In the genomic region with DNA sequence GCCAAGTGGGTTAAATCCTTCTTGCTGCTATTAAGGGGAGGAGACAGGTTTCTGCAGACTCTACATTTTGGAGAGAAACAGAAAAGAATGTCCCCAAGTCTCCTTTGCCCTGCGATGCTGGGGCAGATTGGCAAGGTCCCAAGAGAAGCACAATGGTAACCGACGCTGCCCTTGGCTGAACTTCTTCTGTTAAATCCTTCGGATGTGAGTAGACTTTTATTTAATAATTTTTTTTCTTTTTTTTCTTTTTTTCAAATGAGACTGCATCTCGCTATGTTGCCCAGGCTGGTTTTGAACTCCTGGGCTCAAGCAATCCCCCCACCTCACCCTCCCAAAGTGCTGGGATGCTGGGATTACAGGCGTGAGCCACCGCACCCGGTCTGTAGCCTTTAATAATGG, we compare ENCODE assay signal across 8 cellular contexts. TPM values are rescaled to one million over a fixed set of nuclear protein-coding genes. Genes with fewer than 3 reads are reported as not detected.
A peak's percentile ranks its signal among the peaks of the same experiment; 100 is the strongest.
DNase-seq lines count a peak whose midpoint lies in the region; ATAC-seq and TF ChIP-seq lines count a peak whose summit lies in the region.

No MANE protein-coding gene starts in this region.

- DNase-seq in activated T-cell treated with anti-CD3 and anti-CD28 coated beads, Interleukin-2, amount 50 U/mL, for 4 hours, result no peak
- DNase-seq in activated T-cell treated with anti-CD3 and anti-CD28 coated beads, Interleukin-2, amount 50 U/mL, for 48 hours, result no peak
- DNase-seq in WTC11 (ENCODE audit: low spot score) (no peak), superior temporal gyrus (ENCODE audit: extremely low spot score) (peak; percentile 59), NCI-H226 (no peak)

- peaks cover 3% of the 10 kb centered on the region for H3K9me3 ChIP-seq in iPS-18a (ENCODE audit: control insufficient read depth, low read depth, low read length)

- POLR2A ChIA-PET in WTC11 (lab: Charles Lee), result interaction anchor here (1.3 kb wide), 1 partner anchor 20 kb away, joined by 7 read pairs; a partner anchor contains a TSS

- peak overlapping the region; percentile 90 for H3K4me3 ChIP-seq in iPS-18a (ENCODE audit: low read length)

- no peak for TF ChIP-seq CTCF in WTC11 (IDR thresholded peaks at IDR 0.05)

- no peaks in the 10 kb centered on the region for H3K9me3 Mint-ChIP-seq in activated T-cell treated with anti-CD3 and anti-CD28 coated beads, Interleukin-2, amount 50 U/mL, for 4 hours
- peaks cover 28% of the 10 kb centered on the region for H3K9me3 Mint-ChIP-seq in WTC11

- CTCF ChIA-PET in WTC11 (lab: Charles Lee), result interaction anchor here (1.1 to 3.6 kb wide), 6 partner anchors 9 to 71 kb away, joined by 3 to 48 read pairs (median 6); a partner anchor contains a TSS

- no peak overlapping the region for H3K9ac ChIP-seq in iPS-18a (ENCODE audit: low read length)

- H3K4me3 Mint-ChIP-seq in activated T-cell treated with anti-CD3 and anti-CD28 coated beads, Interleukin-2, amount 50 U/mL, for 4 hours, result peak overlapping the region; percentile 74
- peak overlapping the region; percentile 99 for H3K4me3 Mint-ChIP-seq in WTC11

- no peak overlapping the region for H3K27ac ChIP-seq in iPS-18a (ENCODE audit: low read length)

- peaks cover 5% of the 10 kb centered on the region for H3K4me1 ChIP-seq in iPS-18a (ENCODE audit: control insufficient read depth, low read depth, low read length)

- H3K27ac Mint-ChIP-seq in WTC11, result no peak overlapping the region

- H3K27me3 Mint-ChIP-seq in activated T-cell treated with anti-CD3 and anti-CD28 coated beads, Interleukin-2, amount 50 U/mL, for 4 hours (ENCODE audit: low read depth), result peaks cover 2% of the 10 kb centered on the region
- peaks cover 27% of the 10 kb centered on the region for H3K27me3 Mint-ChIP-seq in WTC11 (ENCODE audit: low read depth)

- H3K4me1 Mint-ChIP-seq in activated T-cell treated with anti-CD3 and anti-CD28 coated beads, Interleukin-2, amount 50 U/mL, for 4 hours (ENCODE audit: low read depth), result peaks cover 44% of the 10 kb centered on the region
- peaks cover 26% of the 10 kb centered on the region for H3K4me1 Mint-ChIP-seq in WTC11

- H3K36me3 ChIP-seq in iPS-18a (ENCODE audit: control insufficient read depth, low read depth, low read length), result peaks cover 5% of the 10 kb centered on the region

- no peaks in the 10 kb centered on the region for H3K36me3 Mint-ChIP-seq in activated T-cell treated with anti-CD3 and anti-CD28 coated beads, Interleukin-2, amount 50 U/mL, for 4 hours (ENCODE audit: insufficient read depth)
- H3K36me3 Mint-ChIP-seq in WTC11, result peaks cover 20% of the 10 kb centered on the region

- no peak for ATAC-seq in activated T-cell treated with anti-CD3 and anti-CD28 coated beads, Interleukin-2, amount 50 U/mL, for 4 hours
- ATAC-seq in WTC11 (no peak), GM21737 (IDR thresholded peaks at IDR 0.05; ENCODE audit: unreplicated experiment) (no peak), GM19328 (IDR thresholded peaks at IDR 0.05; ENCODE audit: unreplicated experiment) (no peak)

- no peaks in the 10 kb centered on the region for H3K27me3 ChIP-seq in iPS-18a (ENCODE audit: control insufficient read depth, insufficient read depth, low read length)

TF ChIP-seq in WTC11, 78 proteins besides CTCF, POLR2A, EP300 and RAD21 (continues in another document):
- TF ChIP-seq ZNF416 (CRISPR knock-in tag; IDR thresholded peaks at IDR 0.05) (no peak), ESRRA (CRISPR knock-in tag; IDR thresholded peaks at IDR 0.05; ENCODE audit: borderline replicate concordance) (no peak), ELF4 (CRISPR knock-in tag; IDR thresholded peaks at IDR 0.05; ENCODE audit: low read depth) (no peak), FOXK1 (CRISPR knock-in tag; IDR thresholded peaks at IDR 0.05) (no peak)
- TF ChIP-seq, protein P1, sequence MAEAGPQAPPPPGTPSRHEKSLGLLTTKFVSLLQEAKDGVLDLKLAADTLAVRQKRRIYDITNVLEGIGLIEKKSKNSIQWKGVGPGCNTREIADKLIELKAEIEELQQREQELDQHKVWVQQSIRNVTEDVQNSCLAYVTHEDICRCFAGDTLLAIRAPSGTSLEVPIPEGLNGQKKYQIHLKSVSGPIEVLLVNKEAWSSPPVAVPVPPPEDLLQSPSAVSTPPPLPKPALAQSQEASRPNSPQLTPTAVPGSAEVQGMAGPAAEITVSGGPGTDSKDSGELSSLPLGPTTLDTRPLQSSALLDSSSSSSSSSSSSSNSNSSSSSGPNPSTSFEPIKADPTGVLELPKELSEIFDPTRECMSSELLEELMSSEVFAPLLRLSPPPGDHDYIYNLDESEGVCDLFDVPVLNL (CRISPR knock-in tag; IDR thresholded peaks at IDR 0.05; ENCODE audit: borderline replicate concordance, low read depth), result no peak
- TF ChIP-seq, protein P2, sequence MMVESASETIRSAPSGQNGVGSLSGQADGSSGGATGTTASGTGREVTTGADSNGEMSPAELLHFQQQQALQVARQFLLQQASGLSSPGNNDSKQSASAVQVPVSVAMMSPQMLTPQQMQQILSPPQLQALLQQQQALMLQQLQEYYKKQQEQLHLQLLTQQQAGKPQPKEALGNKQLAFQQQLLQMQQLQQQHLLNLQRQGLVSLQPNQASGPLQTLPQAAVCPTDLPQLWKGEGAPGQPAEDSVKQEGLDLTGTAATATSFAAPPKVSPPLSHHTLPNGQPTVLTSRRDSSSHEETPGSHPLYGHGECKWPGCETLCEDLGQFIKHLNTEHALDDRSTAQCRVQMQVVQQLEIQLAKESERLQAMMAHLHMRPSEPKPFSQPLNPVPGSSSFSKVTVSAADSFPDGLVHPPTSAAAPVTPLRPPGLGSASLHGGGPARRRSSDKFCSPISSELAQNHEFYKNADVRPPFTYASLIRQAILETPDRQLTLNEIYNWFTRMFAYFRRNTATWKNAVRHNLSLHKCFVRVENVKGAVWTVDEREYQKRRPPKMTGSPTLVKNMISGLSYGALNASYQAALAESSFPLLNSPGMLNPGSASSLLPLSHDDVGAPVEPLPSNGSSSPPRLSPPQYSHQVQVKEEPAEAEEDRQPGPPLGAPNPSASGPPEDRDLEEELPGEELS (CRISPR knock-in tag; IDR thresholded peaks at IDR 0.05), result no peak
- TF ChIP-seq, protein P3, sequence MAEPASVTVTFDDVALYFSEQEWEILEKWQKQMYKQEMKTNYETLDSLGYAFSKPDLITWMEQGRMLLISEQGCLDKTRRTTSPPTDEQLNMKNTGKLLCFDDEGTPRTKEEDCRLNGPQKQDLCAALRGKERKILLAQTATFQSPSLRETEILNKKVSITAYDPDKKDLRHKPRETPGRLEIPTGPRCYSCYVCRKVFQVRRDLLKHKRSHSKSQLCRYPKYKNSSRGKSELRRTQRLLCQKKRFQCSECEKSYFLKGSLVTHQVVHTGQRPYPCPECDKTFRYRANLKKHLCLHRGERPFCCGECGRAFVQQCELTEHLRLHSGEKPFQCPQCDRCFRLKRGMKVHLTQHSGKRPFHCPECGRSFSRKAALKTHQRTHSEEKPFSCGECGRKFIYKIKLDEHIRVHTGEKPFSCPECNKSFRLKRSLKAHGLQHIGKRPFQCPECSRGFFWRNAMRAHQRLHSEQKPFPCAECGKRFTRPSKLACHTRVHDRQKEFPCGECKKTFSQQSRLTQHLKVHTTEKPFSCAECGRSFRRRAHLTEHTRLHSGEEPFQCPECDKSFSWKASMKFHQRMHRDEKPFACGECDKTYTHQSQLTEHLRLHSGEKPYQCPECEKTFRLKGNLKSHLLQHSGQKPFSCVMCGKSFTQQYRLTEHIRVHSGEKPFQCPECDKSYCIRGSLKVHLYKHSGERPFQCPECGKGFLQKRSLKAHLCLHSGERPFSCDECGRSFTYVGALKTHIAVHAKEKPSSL (CRISPR knock-in tag; conservative IDR thresholded peaks at IDR 0.05), result no peak
- TF ChIP-seq, protein P4, sequence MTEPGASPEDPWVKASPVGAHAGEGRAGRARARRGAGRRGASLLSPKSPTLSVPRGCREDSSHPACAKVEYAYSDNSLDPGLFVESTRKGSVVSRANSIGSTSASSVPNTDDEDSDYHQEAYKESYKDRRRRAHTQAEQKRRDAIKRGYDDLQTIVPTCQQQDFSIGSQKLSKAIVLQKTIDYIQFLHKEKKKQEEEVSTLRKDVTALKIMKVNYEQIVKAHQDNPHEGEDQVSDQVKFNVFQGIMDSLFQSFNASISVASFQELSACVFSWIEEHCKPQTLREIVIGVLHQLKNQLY (CRISPR knock-in tag; IDR thresholded peaks at IDR 0.05), result no peak
- TF ChIP-seq, protein P5, sequence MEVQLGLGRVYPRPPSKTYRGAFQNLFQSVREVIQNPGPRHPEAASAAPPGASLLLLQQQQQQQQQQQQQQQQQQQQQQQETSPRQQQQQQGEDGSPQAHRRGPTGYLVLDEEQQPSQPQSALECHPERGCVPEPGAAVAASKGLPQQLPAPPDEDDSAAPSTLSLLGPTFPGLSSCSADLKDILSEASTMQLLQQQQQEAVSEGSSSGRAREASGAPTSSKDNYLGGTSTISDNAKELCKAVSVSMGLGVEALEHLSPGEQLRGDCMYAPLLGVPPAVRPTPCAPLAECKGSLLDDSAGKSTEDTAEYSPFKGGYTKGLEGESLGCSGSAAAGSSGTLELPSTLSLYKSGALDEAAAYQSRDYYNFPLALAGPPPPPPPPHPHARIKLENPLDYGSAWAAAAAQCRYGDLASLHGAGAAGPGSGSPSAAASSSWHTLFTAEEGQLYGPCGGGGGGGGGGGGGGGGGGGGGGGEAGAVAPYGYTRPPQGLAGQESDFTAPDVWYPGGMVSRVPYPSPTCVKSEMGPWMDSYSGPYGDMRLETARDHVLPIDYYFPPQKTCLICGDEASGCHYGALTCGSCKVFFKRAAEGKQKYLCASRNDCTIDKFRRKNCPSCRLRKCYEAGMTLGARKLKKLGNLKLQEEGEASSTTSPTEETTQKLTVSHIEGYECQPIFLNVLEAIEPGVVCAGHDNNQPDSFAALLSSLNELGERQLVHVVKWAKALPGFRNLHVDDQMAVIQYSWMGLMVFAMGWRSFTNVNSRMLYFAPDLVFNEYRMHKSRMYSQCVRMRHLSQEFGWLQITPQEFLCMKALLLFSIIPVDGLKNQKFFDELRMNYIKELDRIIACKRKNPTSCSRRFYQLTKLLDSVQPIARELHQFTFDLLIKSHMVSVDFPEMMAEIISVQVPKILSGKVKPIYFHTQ (CRISPR knock-in tag; IDR thresholded peaks at IDR 0.05), result no peak

RNA-seq across cellular contexts. Expression of a gene that starts 13.9 kb away (rescaled TPM):
- 100 to 1,000 TPM; 128 to 158 (median 147) TPM for total RNA-seq in activated T-cell treated with anti-CD3 and anti-CD28 coated beads, Interleukin-2, amount 50 U/mL, for 4 hours
- 383 to 427 TPM (median 419 TPM) in 3 replicates for total RNA-seq in WTC11 (2021)

RNA-seq across cellular contexts. Expression of a gene that starts 14.1 kb away (rescaled TPM):
- total RNA-seq in activated T-cell treated with anti-CD3 and anti-CD28 coated beads, Interleukin-2, amount 50 U/mL, for 4 hours, result 10 to 100 TPM; 18.5 to 23.9 (median 22.2) TPM
- 31.3 to 34.0 TPM (median 32.8 TPM) in 3 replicates for total RNA-seq in WTC11 (2021)

RNA-seq across cellular contexts. Expression of a gene that starts 20.4 kb away (rescaled TPM):
- total RNA-seq in activated T-cell treated with anti-CD3 and anti-CD28 coated beads, Interleukin-2, amount 50 U/mL, for 4 hours, result 10 to 100 TPM; 70.8 to 82.5 (median 81.1) TPM
- 41.8 to 43.7 TPM (median 41.9 TPM) in 3 replicates for total RNA-seq in WTC11 (2021)

RNA-seq across cellular contexts. Expression of a gene that starts 45.5 kb away (rescaled TPM):
- total RNA-seq in activated T-cell treated with anti-CD3 and anti-CD28 coated beads, Interleukin-2, amount 50 U/mL, for 4 hours, result 1 to 10 TPM in 2 of 3 donors, under 1 TPM in 1; 0.84 to 1.3 (median 1.0) TPM
- 28.6 to 31.3 TPM (median 31.0 TPM) in 3 replicates for total RNA-seq in WTC11 (2021)

RNA-seq across cellular contexts. Expression of a gene that starts 54.9 kb away (rescaled TPM):
- 1 to 10 TPM in 1 of 3 donors, under 1 TPM in 2; 0.53 to 1.2 (median 0.55) TPM for total RNA-seq in activated T-cell treated with anti-CD3 and anti-CD28 coated beads, Interleukin-2, amount 50 U/mL, for 4 hours
- 32.4 to 33.5 TPM (median 33.1 TPM) in 3 replicates for total RNA-seq in WTC11 (2021)
